29 cellular contexts compared by ENCODE assay signal in the genomic region with DNA sequence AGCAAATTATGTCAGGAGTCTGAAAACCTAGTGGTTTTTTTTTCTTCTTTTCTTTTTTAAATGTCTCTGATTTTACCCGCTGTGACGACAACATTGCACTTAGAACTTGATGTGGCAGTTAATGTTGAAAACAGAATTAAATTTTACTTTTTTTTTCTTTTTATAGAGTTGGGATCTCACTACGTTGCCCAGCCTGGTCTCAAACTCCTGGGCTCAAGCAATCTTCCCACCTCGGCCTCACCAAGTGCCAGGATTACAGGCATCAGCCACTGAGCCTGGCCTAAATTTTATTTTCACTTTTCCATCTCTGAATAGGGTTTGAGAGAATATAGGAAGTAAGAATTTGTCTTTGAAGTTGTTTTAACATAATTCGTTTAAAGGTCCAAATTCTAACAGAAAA.
"Had no signal": no experiment of that assay in that cellular context is flagged by ENCODE, and none has a peak within 500 bp of the region (broad histone marks: within the 10 kb centered on the region; RNA-seq: fewer than 3 reads in every experiment).

No MANE protein-coding gene starts in this region.

- H3K9me3 Mint-ChIP-seq: immature natural killer cell; naive thymus-derived CD8-positive, alpha-beta T cell; nephron; neural crest cell; stimulated activated effector memory CD8-positive, alpha-beta T cell treated with anti-CD3 and anti-CD28 coated beads, Interleukin-12 subunit alpha, Interleukin-12 subunit beta, amount 100 ng/mL, for 72 hours; stimulated activated naive CD8-positive, alpha-beta T cell treated with anti-CD3 and anti-CD28 coated beads, Interleukin-15, Interleukin-2, amounts not matched to agents 100 ng/mL and 50 ng/mL, for 24 hours had no signal

- H3K4me1 ChIP-seq: left lung, lower lobe of right lung, pancreas, prostate gland, sigmoid colon, spleen, suprapubic skin, tibial artery, upper lobe of right lung had no signal

- FAIRE-seq: kidney, pancreas, small intestine, urothelium cell line had no signal

- H3K4me3 Mint-ChIP-seq: immature natural killer cell; naive thymus-derived CD8-positive, alpha-beta T cell; nephron; neural crest cell; stimulated activated effector memory CD8-positive, alpha-beta T cell treated with anti-CD3 and anti-CD28 coated beads, Interleukin-12 subunit alpha, Interleukin-12 subunit beta, amount 100 ng/mL, for 72 hours; stimulated activated naive CD8-positive, alpha-beta T cell treated with anti-CD3 and anti-CD28 coated beads, Interleukin-15, Interleukin-2, amounts not matched to agents 100 ng/mL and 50 ng/mL, for 24 hours had no signal

- H3K9me3 ChIP-seq: left lung, lower lobe of right lung, pancreas, prostate gland, sigmoid colon, spleen, suprapubic skin, thoracic aorta, tibial artery, upper lobe of right lung had no signal

- H3K27me3 ChIP-seq: left lung, pancreas, sigmoid colon, spleen, suprapubic skin, tibial artery, upper lobe of right lung had no signal

- H3K36me3 ChIP-seq: prostate gland had no signal

- H3K27me3 Mint-ChIP-seq: naive thymus-derived CD8-positive, alpha-beta T cell; stimulated activated naive CD8-positive, alpha-beta T cell treated with anti-CD3 and anti-CD28 coated beads, Interleukin-15, Interleukin-2, amounts not matched to agents 100 ng/mL and 50 ng/mL, for 24 hours had no signal

- DNase-seq: immature natural killer cell; kidney; left colon; left lung; lower lobe of right lung; mammary epithelial cell; mesenchymal stem cell; naive thymus-derived CD8-positive, alpha-beta T cell; nucleus accumbens; pancreas; posterior cingulate gyrus; retina; right cardiac atrium; sigmoid colon; small intestine; spleen; stimulated activated CD4-positive, alpha-beta T cell treated with anti-CD3 and anti-CD28 coated beads, Interleukin-4, amount 100 ng/mL, for 24 hours; stimulated activated naive CD4-positive, alpha-beta T cell; tibial artery; trophoblast cell; upper lobe of right lung had no signal

- H3K27ac ChIP-seq: left lung, lower lobe of right lung, pancreas, prostate gland, sigmoid colon, spleen, suprapubic skin, thoracic aorta, tibial artery, upper lobe of right lung had no signal

- H3K4me3 ChIP-seq: left lung, lower lobe of right lung, pancreas, prostate gland, sigmoid colon, spleen, suprapubic skin, thoracic aorta, tibial artery, upper lobe of right lung had no signal

- H3K27ac Mint-ChIP-seq: stimulated activated naive CD8-positive, alpha-beta T cell treated with anti-CD3 and anti-CD28 coated beads, Interleukin-15, Interleukin-2, amounts not matched to agents 100 ng/mL and 50 ng/mL, for 24 hours had no signal

- ATAC-seq: left colon; left lung; lower lobe of right lung; naive thymus-derived CD8-positive, alpha-beta T cell; pancreas; right cardiac atrium; stimulated activated effector memory CD8-positive, alpha-beta T cell treated with anti-CD3 and anti-CD28 coated beads, Interleukin-12 subunit alpha, Interleukin-12 subunit beta, amount 100 ng/mL, for 72 hours; upper lobe of right lung had no signal

- H3K4me1 Mint-ChIP-seq: nephron; neural crest cell; stimulated activated effector memory CD8-positive, alpha-beta T cell treated with anti-CD3 and anti-CD28 coated beads, Interleukin-12 subunit alpha, Interleukin-12 subunit beta, amount 100 ng/mL, for 72 hours had no signal
